1 cellular context compared by ENCODE assay signal in genomic region chr3:111902534-111902933, GRCh38.
TF ChIP-seq lines count a peak whose summit lies in the region.

No MANE protein-coding gene starts in this region.

TF ChIP-seq in SK-N-SH, 30 proteins besides CTCF, POLR2A, EP300 and RAD21:
- TF ChIP-seq SMC3 (IDR thresholded peaks at IDR 0.05; ENCODE audit: low read depth, low read length) = no peak
- no peak for TF ChIP-seq EZH2phosphoT487 (IDR thresholded peaks at IDR 0.05; ENCODE audit: borderline replicate concordance, low read depth)
- TF ChIP-seq FOXJ3 (CRISPR knock-in tag; IDR thresholded peaks at IDR 0.05) = no peak
- TF ChIP-seq, protein P1, sequence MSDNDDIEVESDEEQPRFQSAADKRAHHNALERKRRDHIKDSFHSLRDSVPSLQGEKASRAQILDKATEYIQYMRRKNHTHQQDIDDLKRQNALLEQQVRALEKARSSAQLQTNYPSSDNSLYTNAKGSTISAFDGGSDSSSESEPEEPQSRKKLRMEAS (IDR thresholded peaks at IDR 0.05; ENCODE audit: low read depth) = no peak
- no peak for TF ChIP-seq YY1 (IDR thresholded peaks at IDR 0.05; ENCODE audit: low read depth)
- TF ChIP-seq TCF12 (IDR thresholded peaks at IDR 0.05) = no peak
- no peak for TF ChIP-seq TAF1 (IDR thresholded peaks at IDR 0.05; ENCODE audit: borderline replicate concordance, low read depth, low read length)
- TF ChIP-seq RFX5 (IDR thresholded peaks at IDR 0.05; ENCODE audit: low read length) = no peak
- TF ChIP-seq ELF1 (IDR thresholded peaks at IDR 0.05) = no peak
- TF ChIP-seq GABPA (IDR thresholded peaks at IDR 0.05; ENCODE audit: low read depth) = no peak
- TF ChIP-seq CHD2 (IDR thresholded peaks at IDR 0.05; ENCODE audit: low read length, partially characterized antibody) = no peak
- no peak for TF ChIP-seq IRF3 (IDR thresholded peaks at IDR 0.05; ENCODE audit: low read depth, low read length)
- no peak for TF ChIP-seq JUND (IDR thresholded peaks at IDR 0.05)
- TF ChIP-seq FOSL2 (IDR thresholded peaks at IDR 0.05; ENCODE audit: borderline replicate concordance, low read depth) = no peak
- TF ChIP-seq RXRA (IDR thresholded peaks at IDR 0.05; ENCODE audit: borderline replicate concordance, low read depth) = no peak
- TF ChIP-seq MXI1 (IDR thresholded peaks at IDR 0.05; ENCODE audit: low read depth, low read length) = no peak
